In the genomic region with DNA sequence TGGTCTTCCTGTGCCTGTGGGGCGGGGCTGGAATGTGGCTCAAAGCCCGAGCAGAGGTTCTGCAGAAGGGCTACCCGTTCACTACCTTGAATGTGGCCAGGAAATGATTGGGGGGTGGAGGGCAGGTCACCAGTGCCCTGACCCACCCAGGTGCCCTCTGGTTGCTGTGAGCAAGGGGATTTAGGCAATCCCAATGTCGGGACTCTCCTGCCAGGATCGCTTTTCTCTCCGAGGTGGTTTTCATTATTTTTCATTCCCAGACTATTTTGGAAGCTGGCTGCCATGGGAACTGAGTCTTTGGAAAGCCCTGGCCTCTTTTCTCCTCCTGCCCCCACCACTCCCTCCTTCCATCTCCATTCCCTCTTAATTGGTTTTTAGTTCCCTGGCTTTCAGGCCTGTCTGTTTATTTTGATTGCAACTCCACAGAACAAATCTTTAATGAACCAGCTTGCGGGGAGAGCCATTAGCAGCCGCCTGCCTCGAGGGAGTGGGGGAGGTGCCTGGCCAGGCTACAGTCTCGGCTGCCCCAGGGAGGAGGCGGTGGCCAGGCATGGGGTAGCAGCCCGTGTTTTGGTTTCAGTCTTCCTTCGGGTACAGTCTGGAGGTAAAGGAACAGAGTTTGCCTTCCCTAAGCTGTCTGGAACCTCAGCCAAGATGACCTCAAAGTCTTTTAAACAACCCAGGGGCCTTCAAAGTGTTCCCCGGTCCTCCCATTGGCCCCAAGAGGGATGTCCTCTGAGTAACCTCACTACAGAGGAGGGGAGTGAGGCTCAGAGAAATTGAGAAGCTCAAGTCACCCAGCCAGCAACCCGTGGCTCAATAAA, we compare ENCODE assay signal across 9 cellular contexts.
DNase-seq lines count a peak whose midpoint lies in the region; ATAC-seq and TF ChIP-seq lines count a peak whose summit lies in the region.
"Had no signal": no experiment of that assay in that cellular context is flagged by ENCODE, and none has a peak within 500 bp of the region (broad histone marks: within the 10 kb centered on the region; RNA-seq: fewer than 3 reads in every experiment).

No MANE protein-coding gene starts in this region.

- peaks cover 35% of the 10 kb centered on the region for H3K4me1 Mint-ChIP-seq in progenitor cell of endocrine pancreas (ENCODE audit: low read depth)

- TF ChIP-seq CTCF in RWPE1 (conservative IDR thresholded peaks at IDR 0.05; ENCODE audit: low read depth) (no peak), progenitor cell of endocrine pancreas (IDR thresholded peaks at IDR 0.05; ENCODE audit: unreplicated experiment) (no peak)

- no peak for DNase-seq in RWPE1 (ENCODE audit: low spot score)
- peak; percentile 88 for DNase-seq in Right ventricle myocardium inferior (ENCODE audit: missing footprints)
- no peak for DNase-seq in progenitor cell of endocrine pancreas (ENCODE audit: low spot score, unreplicated experiment)
- no peak for DNase-seq in NCI-H1048 (lab: John Stamatoyannopoulos, UW)
- DNase-seq in activated naive CD4-positive, alpha-beta T cell treated with anti-CD3 and anti-CD28 coated beads, Interleukin-2, amount 50 U/mL, for 72 hours (ENCODE audit: low spot score in 2 of 2): no peak

- H3K9me3 Mint-ChIP-seq in progenitor cell of endocrine pancreas (ENCODE audit: low read depth): no peaks in the 10 kb centered on the region
- H3K9me3 Mint-ChIP-seq in activated naive CD4-positive, alpha-beta T cell treated with anti-CD3 and anti-CD28 coated beads, Interleukin-2, amount 50 U/mL, for 72 hours: no peaks in the 10 kb centered on the region

- peak overlapping the region; percentile 25 for H3K4me3 Mint-ChIP-seq in progenitor cell of endocrine pancreas (ENCODE audit: low read depth)

- CTCF ChIA-PET in RWPE1 (lab: Yijun Ruan, JAX): interaction anchor here (0.5 to 1.0 kb wide), 5 partner anchors 12 to 1258 kb away, joined by 3 to 4 read pairs (median 3); no protein-coding TSS in a partner anchor

- no peaks in the 10 kb centered on the region for H3K36me3 Mint-ChIP-seq in progenitor cell of endocrine pancreas (ENCODE audit: insufficient read depth)
- H3K36me3 Mint-ChIP-seq in activated naive CD4-positive, alpha-beta T cell treated with anti-CD3 and anti-CD28 coated beads, Interleukin-2, amount 50 U/mL, for 72 hours: no peaks in the 10 kb centered on the region

- peak overlapping the region; percentile 47 for H3K27ac Mint-ChIP-seq in progenitor cell of endocrine pancreas
- no peak overlapping the region for H3K27ac Mint-ChIP-seq in activated naive CD4-positive, alpha-beta T cell treated with anti-CD3 and anti-CD28 coated beads, Interleukin-2, amount 50 U/mL, for 72 hours

- H3K27me3 Mint-ChIP-seq in progenitor cell of endocrine pancreas: peaks cover 6% of the 10 kb centered on the region

- ATAC-seq in GM18511 (IDR thresholded peaks at IDR 0.05; ENCODE audit: unreplicated experiment) (peak; percentile 67), Right ventricle myocardium inferior (peak; percentile 67), GM18517 (IDR thresholded peaks at IDR 0.05; ENCODE audit: unreplicated experiment) (no peak), HG03354 (IDR thresholded peaks at IDR 0.05; ENCODE audit: poor library complexity, severe bottlenecking, unreplicated experiment) (no peak)
- ATAC-seq in activated naive CD4-positive, alpha-beta T cell treated with anti-CD3 and anti-CD28 coated beads, Interleukin-2, amount 50 U/mL, for 72 hours: no peak

- H3K27ac ChIP-seq in RWPE1: peak overlapping the region; percentile 64
- H3K27ac ChIP-seq: cardiac muscle cell had no signal

- intact Hi-C loops in Right ventricle myocardium inferior (cut with DNase I): loop anchor here (2.0 kb wide), 2 partner anchors 16 to 48 kb away; no protein-coding TSS in a partner anchor

- POLR2A ChIA-PET in RWPE1 (lab: Yijun Ruan, JAX; ENCODE audit: low non-redundant PET): no interaction called here

Comparison
In these comparisons a context has a peak if more than half of its experiments do, and no peak if none do; other contexts are left out.
1. ATAC-seq: peak in GM18511 (single experiment) and Right ventricle myocardium inferior (single experiment); none in GM18517 (single experiment), activated naive CD4-positive, alpha-beta T cell treated with anti-CD3 and anti-CD28 coated beads, Interleukin-2, amount 50 U/mL, for 72 hours (0 of 2) and HG03354 (single experiment).